Comparison of ENCODE assay signal across 1 cellular context in genomic region chr15:52552303-52552702, GRCh38.
TF ChIP-seq lines count a peak whose summit lies in the region.

No MANE protein-coding gene starts in this region.

TF ChIP-seq in HepG2, 621 proteins besides CTCF, POLR2A, EP300 and RAD21:
- TF ChIP-seq NBN (conservative IDR thresholded peaks at IDR 0.05) (no peak), PRDM4 (CRISPR knock-in tag; IDR thresholded peaks at IDR 0.05; ENCODE audit: borderline replicate concordance) (no peak), ZNF335 (CRISPR knock-in tag; IDR thresholded peaks at IDR 0.05) (no peak)
